ENCODE assay signal across 12 cellular contexts in genomic region chr14:81256289-81256960, GRCh38. TPM values are rescaled to one million over a fixed set of nuclear protein-coding genes. Genes with fewer than 3 reads are reported as not detected.
DNase-seq lines count a peak whose midpoint lies in the region; ATAC-seq and TF ChIP-seq lines count a peak whose summit lies in the region.
"Had no signal": no experiment of that assay in that cellular context is flagged by ENCODE, and none has a peak within 500 bp of the region (broad histone marks: within the 10 kb centered on the region; RNA-seq: fewer than 3 reads in every experiment).

No MANE protein-coding gene starts in this region.

- DNase-seq in astrocyte of the hippocampus (ENCODE audit: low read depth, low spot score) (peak; percentile 30), T-helper 9 cell (no peak), germinal center (ENCODE audit: low spot score) (no peak), lower lobe of right lung (no peak), hepatic stellate cell (ENCODE audit: low spot score) (no peak)
- DNase-seq: BE2C, left ventricle myocardium inferior, NCI-H524 had no signal

- intact Hi-C loops in lower lobe of right lung (cut with DNase I): no loop called here

- no peak overlapping the region; the same call in 1 of the 2 replicates for H3K4me3 ChIP-seq in DOHH2 (ENCODE audit: low read length)
- H3K4me3 ChIP-seq in lower lobe of right lung: no peak overlapping the region
- H3K4me3 ChIP-seq: left ventricle myocardium inferior, right atrium auricular region had no signal

- peak overlapping the region; percentile 19 for H3K4me2 ChIP-seq in DOHH2 (ENCODE audit: low read length)

- no peaks in the 10 kb centered on the region for H3F3A ChIP-seq in DOHH2 (ENCODE audit: control insufficient read depth, insufficient read depth)

- ATAC-seq in GM21390 (IDR thresholded peaks at IDR 0.05; ENCODE audit: unreplicated experiment) (peak; percentile 69), HG03442 (IDR thresholded peaks at IDR 0.05; ENCODE audit: unreplicated experiment) (peak; percentile 80), lower lobe of right lung (no peak)

- H3K27ac ChIP-seq in DOHH2 (ENCODE audit: low read depth, low read length) (no peak overlapping the region), lower lobe of right lung (no peak overlapping the region)
- H3K27ac ChIP-seq: left ventricle myocardium inferior, right atrium auricular region had no signal

- H4K20me1 ChIP-seq in DOHH2 (ENCODE audit: control insufficient read depth, insufficient read depth, low read depth, low read length): no peaks in the 10 kb centered on the region

- H3K4me1 ChIP-seq in DOHH2 (ENCODE audit: control insufficient read depth, low read length): peaks cover 9% of the 10 kb centered on the region
- no peaks in the 10 kb centered on the region for H3K4me1 ChIP-seq in lower lobe of right lung
- H3K4me1 ChIP-seq: BE2C, left ventricle myocardium inferior, right atrium auricular region had no signal

- H3K27me3 ChIP-seq in DOHH2 (ENCODE audit: control insufficient read depth, low read length) (peaks cover 2% of the 10 kb centered on the region; the same call in 1 of the 2 replicates), lower lobe of right lung (ENCODE audit: low read depth) (no peaks in the 10 kb centered on the region)
- H3K27me3 ChIP-seq: BE2C, right atrium auricular region had no signal

- H3K36me3 ChIP-seq in DOHH2 (ENCODE audit: control insufficient read depth, low read length) (no peaks in the 10 kb centered on the region), lower lobe of right lung (no peaks in the 10 kb centered on the region)
- H3K36me3 ChIP-seq: left ventricle myocardium inferior, right atrium auricular region had no signal

- TF ChIP-seq CTCF in DOHH2 (IDR thresholded peaks at IDR 0.05; ENCODE audit: low read depth, low read length, poor library complexity, severe bottlenecking): no peak
- no peak for TF ChIP-seq CTCF in lower lobe of right lung (IDR thresholded peaks at IDR 0.05)

- no peaks in the 10 kb centered on the region for H3K9me2 ChIP-seq in DOHH2 (replicated peaks; ENCODE audit: control insufficient read depth, low read length)

- no peaks in the 10 kb centered on the region for H3K9me3 ChIP-seq in DOHH2 (ENCODE audit: control insufficient read depth, insufficient read depth, low read length)
- H3K9me3 ChIP-seq in lower lobe of right lung: no peaks in the 10 kb centered on the region
- H3K9me3 ChIP-seq: BE2C, left ventricle myocardium inferior, right atrium auricular region had no signal

- no peaks in the 10 kb centered on the region for H3K79me2 ChIP-seq in DOHH2 (ENCODE audit: control insufficient read depth, low read length)

RNA-seq across cellular contexts. Expression of gene GTF2A1, which starts 35.7 kb away (rescaled TPM):
- total RNA-seq in lower lobe of right lung: 26.1 TPM

Comparison
In these comparisons a context has a peak if more than half of its experiments do, and no peak if none do; other contexts are left out.
1. ATAC-seq: peak in GM21390 (single experiment) and HG03442 (single experiment); none in lower lobe of right lung (0 of 2).